ENCODE assay signal across 16 cellular contexts in genomic region chr5:10653751-10654400, GRCh38.
"Had no signal": no experiment of that assay in that cellular context is flagged by ENCODE, and none has a peak within 500 bp of the region (broad histone marks: within the 10 kb centered on the region; RNA-seq: fewer than 3 reads in every experiment).

No MANE protein-coding gene starts in this region.

- H3K9me3 Mint-ChIP-seq: nephron progenitor cell had no signal

- DNase-seq: central memory CD4-positive, alpha-beta T cell; cortex of kidney; effector CD8-positive, alpha-beta T cell; islet precursor cell; mesendoderm; naive thymus-derived CD4-positive, alpha-beta T cell; nephron progenitor cell; stimulated activated CD4-positive, alpha-beta T cell treated with anti-CD3 and anti-CD28 coated beads, Interleukin-4, amount 100 ng/mL, for 1 hour; stimulated activated CD8-positive, alpha-beta memory T cell treated with anti-CD3 and anti-CD28 coated beads, Interleukin-4, amount 100 ng/mL, for 48 hours; stimulated activated naive CD4-positive, alpha-beta T cell; trophoblast cell had no signal

- H3K4me3 Mint-ChIP-seq: naive thymus-derived CD4-positive, alpha-beta T cell; nephron progenitor cell had no signal

- H3K27me3 Mint-ChIP-seq: naive thymus-derived CD4-positive, alpha-beta T cell had no signal

- H3K27ac ChIP-seq: neutrophil had no signal

- ATAC-seq: esophagus mucosa; naive thymus-derived CD4-positive, alpha-beta T cell had no signal

- H3K27ac Mint-ChIP-seq: naive thymus-derived CD4-positive, alpha-beta T cell had no signal

- H3K4me3 ChIP-seq: dorsolateral prefrontal cortex, heart right ventricle, smooth muscle cell had no signal

- H3K9me3 ChIP-seq: neutrophil had no signal

- H3K4me1 Mint-ChIP-seq: naive thymus-derived CD4-positive, alpha-beta T cell; nephron progenitor cell had no signal

- H3K27me3 ChIP-seq: neutrophil had no signal
